1 cellular context compared by ENCODE assay signal in genomic region chrX:69424161-69424560, GRCh38.
TF ChIP-seq lines count a peak whose summit lies in the region.

No MANE protein-coding gene starts in this region.

TF ChIP-seq in K562, 482 proteins besides CTCF, POLR2A, EP300 and RAD21 (continued from another document):
- TF ChIP-seq, protein P1, sequence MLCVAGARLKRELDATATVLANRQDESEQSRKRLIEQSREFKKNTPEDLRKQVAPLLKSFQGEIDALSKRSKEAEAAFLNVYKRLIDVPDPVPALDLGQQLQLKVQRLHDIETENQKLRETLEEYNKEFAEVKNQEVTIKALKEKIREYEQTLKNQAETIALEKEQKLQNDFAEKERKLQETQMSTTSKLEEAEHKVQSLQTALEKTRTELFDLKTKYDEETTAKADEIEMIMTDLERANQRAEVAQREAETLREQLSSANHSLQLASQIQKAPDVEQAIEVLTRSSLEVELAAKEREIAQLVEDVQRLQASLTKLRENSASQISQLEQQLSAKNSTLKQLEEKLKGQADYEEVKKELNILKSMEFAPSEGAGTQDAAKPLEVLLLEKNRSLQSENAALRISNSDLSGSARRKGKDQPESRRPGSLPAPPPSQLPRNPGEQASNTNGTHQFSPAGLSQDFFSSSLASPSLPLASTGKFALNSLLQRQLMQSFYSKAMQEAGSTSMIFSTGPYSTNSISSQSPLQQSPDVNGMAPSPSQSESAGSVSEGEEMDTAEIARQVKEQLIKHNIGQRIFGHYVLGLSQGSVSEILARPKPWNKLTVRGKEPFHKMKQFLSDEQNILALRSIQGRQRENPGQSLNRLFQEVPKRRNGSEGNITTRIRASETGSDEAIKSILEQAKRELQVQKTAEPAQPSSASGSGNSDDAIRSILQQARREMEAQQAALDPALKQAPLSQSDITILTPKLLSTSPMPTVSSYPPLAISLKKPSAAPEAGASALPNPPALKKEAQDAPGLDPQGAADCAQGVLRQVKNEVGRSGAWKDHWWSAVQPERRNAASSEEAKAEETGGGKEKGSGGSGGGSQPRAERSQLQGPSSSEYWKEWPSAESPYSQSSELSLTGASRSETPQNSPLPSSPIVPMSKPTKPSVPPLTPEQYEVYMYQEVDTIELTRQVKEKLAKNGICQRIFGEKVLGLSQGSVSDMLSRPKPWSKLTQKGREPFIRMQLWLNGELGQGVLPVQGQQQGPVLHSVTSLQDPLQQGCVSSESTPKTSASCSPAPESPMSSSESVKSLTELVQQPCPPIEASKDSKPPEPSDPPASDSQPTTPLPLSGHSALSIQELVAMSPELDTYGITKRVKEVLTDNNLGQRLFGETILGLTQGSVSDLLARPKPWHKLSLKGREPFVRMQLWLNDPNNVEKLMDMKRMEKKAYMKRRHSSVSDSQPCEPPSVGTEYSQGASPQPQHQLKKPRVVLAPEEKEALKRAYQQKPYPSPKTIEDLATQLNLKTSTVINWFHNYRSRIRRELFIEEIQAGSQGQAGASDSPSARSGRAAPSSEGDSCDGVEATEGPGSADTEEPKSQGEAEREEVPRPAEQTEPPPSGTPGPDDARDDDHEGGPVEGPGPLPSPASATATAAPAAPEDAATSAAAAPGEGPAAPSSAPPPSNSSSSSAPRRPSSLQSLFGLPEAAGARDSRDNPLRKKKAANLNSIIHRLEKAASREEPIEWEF (CRISPR knock-in tag; IDR thresholded peaks at IDR 0.05): no peak
